In genomic region chr2:883260-884026, GRCh38 we compare ENCODE assay signal across 18 cellular contexts.
DNase-seq lines count a peak whose midpoint lies in the region; FAIRE-seq and TF ChIP-seq lines count a peak whose summit lies in the region.
"Had no signal": no experiment of that assay in that cellular context is flagged by ENCODE, and none has a peak within 500 bp of the region (broad histone marks: within the 10 kb centered on the region; RNA-seq: fewer than 3 reads in every experiment).

No MANE protein-coding gene starts in this region.

- H2BK20ac ChIP-seq in H9 (ENCODE audit: low read depth, low read length, poor library complexity, severe bottlenecking): no peak overlapping the region

- no peaks in the 10 kb centered on the region for H3K9me3 ChIP-seq in H9 (ENCODE audit: control insufficient read depth, low read depth, low read length)
- no peaks in the 10 kb centered on the region for H3K9me3 ChIP-seq in osteoblast (ENCODE audit: low read depth, low read length)
- no peaks in the 10 kb centered on the region for H3K9me3 ChIP-seq in small intestine (ENCODE audit: control insufficient read depth, low read depth)
- H3K9me3 ChIP-seq: BE2C, SJCRH30 had no signal

- peaks cover 5 to 8% of the 10 kb centered on the region in 2 experiments for H3K9me3 Mint-ChIP-seq in H9
- H3K9me3 Mint-ChIP-seq: CD4-positive, alpha-beta memory T cell had no signal

- WGBS in H9 (ENCODE audit: extremely low coverage, insufficient read length, low lambda C conversion rate): no CpG with 5 or more reads among the region's 26 CpGs
- 65 to 69% (median 65%) methylated on average over 26 of the region's 26 CpGs for WGBS in small intestine, 3 donors

- H2AFZ ChIP-seq in H9 (ENCODE audit: low read length) (no peak overlapping the region), osteoblast (ENCODE audit: low read length) (peak overlapping the region; percentile 15)
- H2AFZ ChIP-seq: GM23338 had no signal

- H2BK12ac ChIP-seq in H9 (ENCODE audit: insufficient read length, low read depth, low read length): no peak overlapping the region

- no peak overlapping the region for H3K14ac ChIP-seq in H9 (ENCODE audit: insufficient read depth, low read length)

- no peak overlapping the region for H4K8ac ChIP-seq in H9 (replicated peaks; ENCODE audit: insufficient read length, low read depth, low read length)

- no peaks in the 10 kb centered on the region for H3K36me3 ChIP-seq in osteoblast (ENCODE audit: insufficient read depth, low read length)
- no peaks in the 10 kb centered on the region for H3K36me3 ChIP-seq in small intestine (ENCODE audit: control insufficient read depth in 2 of 2, insufficient read depth in 2 of 2, low read length in 2 of 2)
- H3K36me3 ChIP-seq: BE2C, SJCRH30 had no signal

- no peak overlapping the region for H3K56ac ChIP-seq in H9 (ENCODE audit: insufficient read length, low read depth, low read length)

- no peak overlapping the region for H4K5ac ChIP-seq in H9 (ENCODE audit: insufficient read length, low read depth, low read length)

- H3K18ac ChIP-seq in H9 (ENCODE audit: insufficient read length, low read depth, low read length): no peak overlapping the region

- peaks cover 62% of the 10 kb centered on the region for H3K27me3 Mint-ChIP-seq in H9 (ENCODE audit: low read depth)

- DNase-seq in H9 (peak; percentile 19), islet precursor cell (peak; percentile 31), osteoblast (ENCODE audit: insufficient read length, low spot score, missing footprints) (peak; percentile 86), posterior cingulate gyrus (no peak), small intestine (no peak), cerebellum (ENCODE audit: low spot score) (no peak)
- no peak for DNase-seq in activated naive CD4-positive, alpha-beta T cell (lab: John Stamatoyannopoulos, UW)
- DNase-seq: BE2C; CD4-positive, alpha-beta memory T cell; DMS79 treated with DMSO at 0.1 percent for 48 hours; Karpas-422; NCI-H1105 treated with DMSO at 0.1 percent for 48 hours; NCI-H187; NCI-H510A; SJCRH30 had no signal

- H4K91ac ChIP-seq in H9 (ENCODE audit: insufficient read length, low read depth, low read length): no peak overlapping the region

- H3K9ac ChIP-seq in H9 (ENCODE audit: extremely low read depth, insufficient read length, low read length): no peak overlapping the region

- no peak for FAIRE-seq in small intestine (lab: Jason Lieb, UNC)
- FAIRE-seq: G401.6 had no signal

- H3K4me3 Mint-ChIP-seq in H9: no peak overlapping the region
- H3K4me3 Mint-ChIP-seq: CD4-positive, alpha-beta memory T cell; GM23338 had no signal

- no peak overlapping the region for H2BK15ac ChIP-seq in H9 (ENCODE audit: low read depth, low read length)

- H3K4me3 ChIP-seq in osteoblast (ENCODE audit: insufficient read depth, low read length) (no peak overlapping the region), small intestine (ENCODE audit: low read depth in 1 of 2, low read length in 2 of 2) (no peak overlapping the region)
- H3K4me3 ChIP-seq: GM23338, SJCRH30 had no signal

- intact Hi-C loops in posterior cingulate gyrus (cut with DNase I): no loop called here

- peaks cover 50 to 53% of the 10 kb centered on the region in 2 experiments for H3K4me1 Mint-ChIP-seq in H9
- H3K4me1 Mint-ChIP-seq: CD4-positive, alpha-beta memory T cell had no signal

- no peak overlapping the region for H3K27ac ChIP-seq in H9 (ENCODE audit: insufficient read length, low read depth, low read length)
- H3K27ac ChIP-seq in VCaP: peak overlapping the region; percentile 25; the same call in 1 of the 2 replicates
- no peak overlapping the region for H3K27ac ChIP-seq in osteoblast (ENCODE audit: low read depth, low read length)
- H3K27ac ChIP-seq in small intestine (ENCODE audit: low read depth in 1 of 2, low read length in 1 of 2): no peak overlapping the region
- H3K27ac ChIP-seq: SJCRH30 had no signal

- H2BK5ac ChIP-seq in H9 (ENCODE audit: insufficient read length, low read length): no peak overlapping the region

- no peak overlapping the region for H3K23ac ChIP-seq in H9 (ENCODE audit: insufficient read length, low read depth, low read length)

- H3K27me3 ChIP-seq in H9 (ENCODE audit: insufficient read depth, low read length) (0 out of 2 replicates have a peak, but pooled peaks cover 2% of the 10 kb centered on the region), osteoblast (ENCODE audit: insufficient read depth, low read length) (peaks cover 30% of the 10 kb centered on the region), small intestine (ENCODE audit: control insufficient read depth in 2 of 2, insufficient read depth in 2 of 2, low read length in 2 of 2) (no peaks in the 10 kb centered on the region)
- H3K27me3 ChIP-seq: BE2C, SJCRH30 had no signal

- H3K79me2 ChIP-seq in H9 (ENCODE audit: insufficient read depth, low read length) (no peaks in the 10 kb centered on the region), osteoblast (ENCODE audit: insufficient read depth, low read length) (no peaks in the 10 kb centered on the region)

- H3K27ac Mint-ChIP-seq in H9: no peak overlapping the region; a peak in 1 of 7 replicates
- H3K27ac Mint-ChIP-seq: CD4-positive, alpha-beta memory T cell; GM23338 had no signal

- H3K4me1 ChIP-seq in H9 (ENCODE audit: insufficient read depth, low read length) (peaks cover 8% of the 10 kb centered on the region), osteoblast (ENCODE audit: insufficient read depth, low read length) (peaks cover 3% of the 10 kb centered on the region), small intestine (ENCODE audit: control insufficient read depth in 2 of 2, insufficient read depth in 1 of 2, low read depth in 1 of 2, low read length in 1 of 2) (no peaks in the 10 kb centered on the region)
- H3K4me1 ChIP-seq: BE2C had no signal

- no peaks in the 10 kb centered on the region for H3K79me1 ChIP-seq in H9 (ENCODE audit: insufficient read depth, low read depth, low read length, poor library complexity, severe bottlenecking)

- H4K20me1 ChIP-seq in H9 (ENCODE audit: control insufficient read depth, insufficient read depth, insufficient read length): no peaks in the 10 kb centered on the region
- H4K20me1 ChIP-seq in osteoblast (ENCODE audit: insufficient read depth, low read length): no peaks in the 10 kb centered on the region

- TF ChIP-seq CTCF in H9 (conservative IDR thresholded peaks at IDR 0.05) (no peak), VCaP (conservative IDR thresholded peaks at IDR 0.05) (no peak), osteoblast (IDR thresholded peaks at IDR 0.05; ENCODE audit: extremely low read depth, low read depth, low read length) (no peak)

- no peak overlapping the region for H2BK120ac ChIP-seq in H9 (ENCODE audit: low read depth, low read length, poor library complexity, severe bottlenecking)

- H3K23me2 ChIP-seq in H9 (ENCODE audit: insufficient read length, low read depth, low read length, poor library complexity, severe bottlenecking): no peaks in the 10 kb centered on the region

- peaks cover 0 to 7% (median 3%) of the 10 kb centered on the region in 3 experiments; a peak in 2 of 7 replicates for H3K36me3 Mint-ChIP-seq in H9 (ENCODE audit: insufficient read depth in 1 of 3, low read depth in 3 of 3)
- H3K36me3 Mint-ChIP-seq: CD4-positive, alpha-beta memory T cell had no signal

- H3T11ph ChIP-seq in H9 (ENCODE audit: low read length): no peak overlapping the region

- H2AK5ac ChIP-seq in H9 (ENCODE audit: insufficient read length, low read length): no peak overlapping the region

- no peak overlapping the region for H3K4ac ChIP-seq in H9 (ENCODE audit: low read depth, low read length)

- no peak overlapping the region for H3K4me2 ChIP-seq in H9 (ENCODE audit: insufficient read depth, insufficient read length, low read length)
- no peak overlapping the region for H3K4me2 ChIP-seq in osteoblast (ENCODE audit: insufficient read depth, low read length)
- H3K4me2 ChIP-seq: GM23338 had no signal

Comparison
In these comparisons a context has a peak if more than half of its experiments do, and no peak if none do; other contexts are left out.
1. DNase-seq: peak in H9 (single experiment), islet precursor cell (single experiment) and osteoblast (single experiment); none in posterior cingulate gyrus (0 of 10), small intestine (single experiment), activated naive CD4-positive, alpha-beta T cell (0 of 4) and cerebellum (single experiment).